1 cellular context compared by ENCODE assay signal in genomic region chr19:35246466-35247096, GRCh38.
TF ChIP-seq lines count a peak whose summit lies in the region.

No MANE protein-coding gene starts in this region.

TF ChIP-seq in H1, 55 proteins besides CTCF, POLR2A, EP300 and RAD21:
- no peak for TF ChIP-seq RFX5 (IDR thresholded peaks at IDR 0.05; ENCODE audit: borderline replicate concordance, low read depth, low read length)
- TF ChIP-seq CEBPB (IDR thresholded peaks at IDR 0.05; ENCODE audit: low read depth, low read length) = no peak
- TF ChIP-seq JUND (IDR thresholded peaks at IDR 0.05; ENCODE audit: low read length) = no peak
- no peak for TF ChIP-seq SRF (IDR thresholded peaks at IDR 0.05; ENCODE audit: low read depth, low read length)
- no peak for TF ChIP-seq USF2 (IDR thresholded peaks at IDR 0.05; ENCODE audit: low read length)
- no peak for TF ChIP-seq SIRT6 (IDR thresholded peaks at IDR 0.05; ENCODE audit: low read length)
- TF ChIP-seq RBBP5 (IDR thresholded peaks at IDR 0.05; ENCODE audit: borderline replicate concordance, low read depth, low read length) = no peak
